In genomic region chr21:45421071-45421845, GRCh38 we compare ENCODE assay signal across 14 cellular contexts. TPM values are rescaled to one million over a fixed set of nuclear protein-coding genes. Genes with fewer than 3 reads are reported as not detected.
A peak's percentile ranks its signal among the peaks of the same experiment; 100 is the strongest.
DNase-seq lines count a peak whose midpoint lies in the region; ATAC-seq and TF ChIP-seq lines count a peak whose summit lies in the region.
"Had no signal": no experiment of that assay in that cellular context is flagged by ENCODE, and none has a peak within 500 bp of the region (broad histone marks: within the 10 kb centered on the region; RNA-seq: fewer than 3 reads in every experiment).

No MANE protein-coding gene starts in this region.

- H3K27me3 Mint-ChIP-seq in MCF 10A (ENCODE audit: insufficient read depth, unreplicated experiment) (no peaks in the 10 kb centered on the region), type B pancreatic cell (no peaks in the 10 kb centered on the region)
- H3K27me3 Mint-ChIP-seq: stimulated activated naive CD8-positive, alpha-beta T cell treated with anti-CD3 and anti-CD28 coated beads, Interleukin-15, amount 100 ng/mL, for 72 hours had no signal

- peak; percentile 9 for DNase-seq in NCI-H1092 treated with DMSO at 0.1 percent for 48 hours (lab: John Stamatoyannopoulos, UW)
- no peak for DNase-seq in NCI-H1092 (lab: John Stamatoyannopoulos, UW)
- DNase-seq in MCF 10A (ENCODE audit: unreplicated experiment), result peak; percentile 59
- DNase-seq in type B pancreatic cell (ENCODE audit: extremely low spot score, unreplicated experiment), result no peak
- no peak for DNase-seq in head of caudate nucleus
- DNase-seq in nucleus accumbens (lab: John Stamatoyannopoulos, UW), result no peak
- DNase-seq: GF-D8; midbrain; NCI-H446 treated with DMSO at 0.1 percent for 48 hours; stimulated activated CD4-positive, alpha-beta T cell treated with anti-CD3 and anti-CD28 coated beads, Interleukin-15, amount 100 ng/mL, for 24 hours; stimulated activated naive CD8-positive, alpha-beta T cell treated with anti-CD3 and anti-CD28 coated beads, Interleukin-15, amount 100 ng/mL, for 72 hours; T-cell had no signal

- peak overlapping the region; percentile 68 for H3K27ac ChIP-seq in layer of hippocampus (ENCODE audit: low read depth, low read length)

- intact Hi-C loops in MCF 10A (cut with micrococcal nuclease), result no loop called here
- intact Hi-C loops in head of caudate nucleus (cut with DNase I), result no loop called here

- CTCF ChIA-PET in MCF 10A (lab: Yijun Ruan, JAX), result interaction anchor here (0.6 to 1.1 kb wide), 3 partner anchors 129 to 281 kb away, joined by 3 read pairs; no protein-coding TSS in a partner anchor

- H3K36me3 Mint-ChIP-seq in MCF 10A (ENCODE audit: insufficient read depth, unreplicated experiment) (no peaks in the 10 kb centered on the region), type B pancreatic cell (no peaks in the 10 kb centered on the region)
- H3K36me3 Mint-ChIP-seq: T-cell had no signal

- no TSS peak for BruUV-seq in MCF 10A (replicated peaks; lab: Mats Ljungman, UMichigan)

- H3K27ac Mint-ChIP-seq in MCF 10A (ENCODE audit: low read depth, unreplicated experiment), result no peak overlapping the region
- H3K27ac Mint-ChIP-seq in type B pancreatic cell, result peak overlapping the region; percentile 54
- H3K27ac Mint-ChIP-seq: stimulated activated naive CD8-positive, alpha-beta T cell treated with anti-CD3 and anti-CD28 coated beads, Interleukin-15, amount 100 ng/mL, for 72 hours; T-cell had no signal

- H3K4me1 Mint-ChIP-seq in MCF 10A (ENCODE audit: insufficient read depth, unreplicated experiment) (peaks cover 6% of the 10 kb centered on the region), type B pancreatic cell (ENCODE audit: unreplicated experiment) (peaks cover 38% of the 10 kb centered on the region)
- H3K4me1 Mint-ChIP-seq: stimulated activated naive CD8-positive, alpha-beta T cell treated with anti-CD3 and anti-CD28 coated beads, Interleukin-15, amount 100 ng/mL, for 72 hours; T-cell had no signal

- H3K4me3 Mint-ChIP-seq in MCF 10A (ENCODE audit: unreplicated experiment) (no peak overlapping the region), type B pancreatic cell (no peak overlapping the region)
- H3K4me3 Mint-ChIP-seq: stimulated activated naive CD8-positive, alpha-beta T cell treated with anti-CD3 and anti-CD28 coated beads, Interleukin-15, amount 100 ng/mL, for 72 hours; T-cell had no signal

- TF ChIP-seq CTCF in MCF 10A (IDR thresholded peaks at IDR 0.05; ENCODE audit: unreplicated experiment) (no peak), type B pancreatic cell (conservative IDR thresholded peaks at IDR 0.05) (no peak)

- no peak for ATAC-seq in GM19328 (IDR thresholded peaks at IDR 0.05; ENCODE audit: unreplicated experiment)
- ATAC-seq: stimulated activated naive CD8-positive, alpha-beta T cell treated with anti-CD3 and anti-CD28 coated beads, Interleukin-15, amount 100 ng/mL, for 72 hours; T-cell had no signal

- no peaks in the 10 kb centered on the region for H3K9me3 Mint-ChIP-seq in MCF 10A (ENCODE audit: unreplicated experiment)
- no peaks in the 10 kb centered on the region for H3K9me3 Mint-ChIP-seq in type B pancreatic cell
- H3K9me3 Mint-ChIP-seq: stimulated activated naive CD8-positive, alpha-beta T cell treated with anti-CD3 and anti-CD28 coated beads, Interleukin-15, amount 100 ng/mL, for 72 hours; T-cell had no signal

- H3K27me3 ChIP-seq in layer of hippocampus (ENCODE audit: control insufficient read depth, insufficient read depth, low read length), result peaks cover 2% of the 10 kb centered on the region

- POLR2A ChIA-PET in MCF 10A (lab: Yijun Ruan, JAX), result no interaction called here

RNA-seq across cellular contexts. Expression of gene COL18A1, which starts 16.3 kb away (rescaled TPM):
- total RNA-seq in MCF 10A (2022), result 2.1 and 3.4 TPM in 2 replicates
- total RNA-seq in type B pancreatic cell (ENCODE audit: low replicate concordance), result 150 and 168 TPM in 2 replicates

Comparison
In these comparisons a context has a peak if more than half of its experiments do, and no peak if none do; other contexts are left out.
1. DNase-seq: peak in NCI-H1092 treated with DMSO at 0.1 percent for 48 hours (single experiment) and MCF 10A (single experiment); none in NCI-H1092 (single experiment), type B pancreatic cell (single experiment), head of caudate nucleus (0 of 42) and nucleus accumbens (0 of 56).
2. RNA of gene COL18A1, which starts 16.3 kb away (total RNA-seq): 150 to 168 TPM in type B pancreatic cell; 2.1 to 3.4 TPM in MCF 10A; every median in the first group is over 10 times any median in the second.